Comparison of ENCODE assay signal across 9 cellular contexts in genomic region chr12:1595690-1596347, GRCh38. TPM values are rescaled to one million over a fixed set of nuclear protein-coding genes. Genes with fewer than 3 reads are reported as not detected.
DNase-seq lines count a peak whose midpoint lies in the region; ATAC-seq, FAIRE-seq and TF ChIP-seq lines count a peak whose summit lies in the region.
"Had no signal": no experiment of that assay in that cellular context is flagged by ENCODE, and none has a peak within 500 bp of the region (broad histone marks: within the 10 kb centered on the region; RNA-seq: fewer than 3 reads in every experiment).

No MANE protein-coding gene starts in this region.

- no peaks in the 10 kb centered on the region for H3K27me3 Mint-ChIP-seq in CD4-positive, CD25-positive, alpha-beta regulatory T cell
- no peaks in the 10 kb centered on the region for H3K27me3 Mint-ChIP-seq in osteocyte (ENCODE audit: unreplicated experiment)

- H3K9me3 Mint-ChIP-seq in CD4-positive, CD25-positive, alpha-beta regulatory T cell = peaks cover 0 to 2% (median 0%) of the 10 kb centered on the region in 7 donors
- H3K9me3 Mint-ChIP-seq in osteocyte (ENCODE audit: unreplicated experiment) = no peaks in the 10 kb centered on the region

- H3K27ac ChIP-seq in CD4-positive, CD25-positive, alpha-beta regulatory T cell (ENCODE audit: insufficient read depth, low read length, poor library complexity, severe bottlenecking) = peak overlapping the region; percentile 81
- no peak overlapping the region for H3K27ac ChIP-seq in duodenal mucosa (ENCODE audit: low read depth, low read length)

- peak overlapping the region; percentile 94 to 99 (median 97) for H3K27ac Mint-ChIP-seq in CD4-positive, CD25-positive, alpha-beta regulatory T cell
- H3K27ac Mint-ChIP-seq in osteocyte (ENCODE audit: unreplicated experiment) = peak overlapping the region; percentile 93

- FAIRE-seq in GM19239 (lab: Jason Lieb, UNC) = no peak

- H3K4me3 ChIP-seq in CD4-positive, CD25-positive, alpha-beta regulatory T cell (ENCODE audit: low read depth, low read length) = peak overlapping the region; percentile 76
- peak overlapping the region in 1 of 2 donors; percentile 85 for H3K4me3 ChIP-seq in duodenal mucosa (ENCODE audit: low read depth in 1 of 2, low read length in 2 of 2)

- H3K36me3 ChIP-seq in CD4-positive, CD25-positive, alpha-beta regulatory T cell (ENCODE audit: control insufficient read depth, insufficient read depth, low read length) = no peaks in the 10 kb centered on the region
- H3K36me3 ChIP-seq in duodenal mucosa (ENCODE audit: control insufficient read depth in 1 of 2, insufficient read depth in 2 of 2, low read length in 2 of 2) = no peaks in the 10 kb centered on the region

- peaks cover 35% of the 10 kb centered on the region for H3K4me1 ChIP-seq in CD4-positive, CD25-positive, alpha-beta regulatory T cell (ENCODE audit: control insufficient read depth, insufficient read depth, low read length, poor library complexity, severe bottlenecking)
- peaks cover 35 to 39% of the 10 kb centered on the region in 2 donors for H3K4me1 ChIP-seq in duodenal mucosa (ENCODE audit: control insufficient read depth in 1 of 2, insufficient read depth in 2 of 2, low read length in 2 of 2)

- no peak for TF ChIP-seq CTCF in osteocyte (IDR thresholded peaks at IDR 0.05)

- H3K9me3 ChIP-seq in CD4-positive, CD25-positive, alpha-beta regulatory T cell (ENCODE audit: control insufficient read depth in 2 of 2, low read length in 2 of 2) = no peaks in the 10 kb centered on the region
- H3K9me3 ChIP-seq in duodenal mucosa (ENCODE audit: control insufficient read depth in 1 of 2, low read length in 2 of 2) = no peaks in the 10 kb centered on the region

- peaks cover 14 to 37% (median 29%) of the 10 kb centered on the region in 4 donors for H3K4me1 Mint-ChIP-seq in CD4-positive, CD25-positive, alpha-beta regulatory T cell
- H3K4me1 Mint-ChIP-seq in osteocyte (ENCODE audit: unreplicated experiment) = peaks cover 48% of the 10 kb centered on the region

- no peak for DNase-seq in CD4-positive, CD25-positive, alpha-beta regulatory T cell
- DNase-seq in LoVo (ENCODE audit: low spot score) (peak; percentile 63), osteocyte (ENCODE audit: extremely low spot score, unreplicated experiment) (no peak), GM19239 (ENCODE audit: insufficient read length, low spot score) (no peak), NCI-H774 (lab: John Stamatoyannopoulos, UW) (no peak), germinal center (ENCODE audit: low spot score) (no peak)
- no peak for DNase-seq in activated CD4-positive, CD25-positive, alpha-beta regulatory T cell (lab: John Stamatoyannopoulos, UW)
- DNase-seq: dermis blood vessel endothelial cell had no signal

- H3K36me3 Mint-ChIP-seq in CD4-positive, CD25-positive, alpha-beta regulatory T cell = peaks cover 2% of the 10 kb centered on the region
- no peaks in the 10 kb centered on the region for H3K36me3 Mint-ChIP-seq in osteocyte (ENCODE audit: unreplicated experiment)

- peak overlapping the region; percentile 53 to 97 (median 94) for H3K4me3 Mint-ChIP-seq in CD4-positive, CD25-positive, alpha-beta regulatory T cell
- peak overlapping the region; percentile 74 for H3K4me3 Mint-ChIP-seq in osteocyte (ENCODE audit: unreplicated experiment)

- no peak for ATAC-seq in CD4-positive, CD25-positive, alpha-beta regulatory T cell (ENCODE audit: low read depth in 2 of 2)

- peak overlapping the region; percentile 67 to 85 for H3K9ac ChIP-seq in duodenal mucosa (ENCODE audit: low read depth in 1 of 2, low read length in 2 of 2)

- no peaks in the 10 kb centered on the region for H3K27me3 ChIP-seq in CD4-positive, CD25-positive, alpha-beta regulatory T cell (ENCODE audit: control insufficient read depth, insufficient read depth, low read length)
- no peaks in the 10 kb centered on the region for H3K27me3 ChIP-seq in duodenal mucosa (ENCODE audit: control insufficient read depth in 1 of 2, insufficient read depth in 2 of 2, low read length in 2 of 2)

RNA-seq across cellular contexts. Expression of gene FBXL14, which starts 1.4 kb away (rescaled TPM):
- 26.0 TPM for total RNA-seq in CD4-positive, CD25-positive, alpha-beta regulatory T cell
- 10 to 100 TPM; 18.5 to 24.3 (median 23.7) TPM for polyA plus RNA-seq in CD4-positive, CD25-positive, alpha-beta regulatory T cell
- total RNA-seq in osteocyte = 9.1 and 9.4 TPM in 2 replicates

RNA-seq across cellular contexts. Expression of gene WNT5B, which starts 33.2 kb away (rescaled TPM):
- not detected for total RNA-seq in CD4-positive, CD25-positive, alpha-beta regulatory T cell
- polyA plus RNA-seq in CD4-positive, CD25-positive, alpha-beta regulatory T cell = not detected
- total RNA-seq in osteocyte = 88.7 and 99.5 TPM in 2 replicates

Comparison
In these comparisons a context has a peak if more than half of its experiments do, and no peak if none do; other contexts are left out.
1. RNA of gene WNT5B, which starts 33.2 kb away (total RNA-seq): 88.7 to 99.5 TPM in osteocyte; not detected in CD4-positive, CD25-positive, alpha-beta regulatory T cell (single experiment); every median in the first group is over 10 times any median in the second.